21 cellular contexts compared by ENCODE assay signal in genomic region chrX:41909068-41909467, GRCh38. TPM values are rescaled to one million over a fixed set of nuclear protein-coding genes. Genes with fewer than 3 reads are reported as not detected.
DNase-seq lines count a peak whose midpoint lies in the region; ATAC-seq and TF ChIP-seq lines count a peak whose summit lies in the region.
"Had no signal": no experiment of that assay in that cellular context is flagged by ENCODE, and none has a peak within 500 bp of the region (broad histone marks: within the 10 kb centered on the region; RNA-seq: fewer than 3 reads in every experiment).

No MANE protein-coding gene starts in this region.

- no peak for DNase-seq in activated T-cell treated with anti-CD3 and anti-CD28 coated beads, Interleukin-2, amount 50 U/mL, for 72 hours
- DNase-seq in activated T-cell treated with anti-CD3 and anti-CD28 coated beads, Interleukin-2, amount 50 U/mL, for 48 hours, result no peak
- DNase-seq in Peyer's patch (peak in 2 of 3 donors; percentile 21 to 48), aorta (no peak), glomerular visceral epithelial cell (ENCODE audit: extremely low spot score) (no peak)
- DNase-seq in activated naive CD8-positive, alpha-beta T cell treated with anti-CD3 and anti-CD28 coated beads, Interleukin-2, amount 10 ng/mL, durations not matched to agents 7 days and 5 days, result no peak
- DNase-seq in stimulated activated effector memory CD8-positive, alpha-beta T cell treated with anti-CD3 and anti-CD28 coated beads, Interleukin-12 subunit alpha, Interleukin-12 subunit beta, amount 100 ng/mL, for 72 hours (ENCODE audit: low spot score in 2 of 2), result no peak
- DNase-seq: activated CD8-positive, alpha-beta memory T cell treated with anti-CD3 and anti-CD28 coated beads for 24 hours; amygdala; glutamatergic neuron; H9; NCI-H1694 treated with DMSO at 0.1 percent for 48 hours; NCI-H526; ovary; stimulated activated CD4-positive, alpha-beta T cell treated with anti-CD3 and anti-CD28 coated beads, Interleukin-4, amount 100 ng/mL, for 24 hours; trophoblast cell; WERI-Rb-1 had no signal

- H3K36me3 ChIP-seq in Peyer's patch (no peaks in the 10 kb centered on the region), aorta (ENCODE audit: control insufficient read depth in 1 of 2, insufficient read depth in 2 of 2, low read length in 1 of 2) (no peaks in the 10 kb centered on the region)
- H3K36me3 ChIP-seq: cardiac muscle cell, ovary, WERI-Rb-1 had no signal

- TF ChIP-seq CTCF in Peyer's patch (IDR thresholded peaks at IDR 0.05), result no peak

- no peaks in the 10 kb centered on the region for H3K4me1 ChIP-seq in Peyer's patch
- peaks cover 0 to 4% of the 10 kb centered on the region in 2 donors for H3K4me1 ChIP-seq in aorta (ENCODE audit: control insufficient read depth in 1 of 2, insufficient read depth in 2 of 2, low read length in 2 of 2)

- H3K36me3 Mint-ChIP-seq in activated T-cell treated with anti-CD3 and anti-CD28 coated beads, Interleukin-2, amount 50 U/mL, for 72 hours (ENCODE audit: insufficient read depth in 2 of 2), result peaks cover 0 to 2% of the 10 kb centered on the region in 2 donors
- H3K36me3 Mint-ChIP-seq in activated naive CD8-positive, alpha-beta T cell treated with anti-CD3 and anti-CD28 coated beads, Interleukin-2, amount 10 ng/mL, durations not matched to agents 7 days and 5 days, result peaks cover 29% of the 10 kb centered on the region
- H3K36me3 Mint-ChIP-seq in stimulated activated effector memory CD8-positive, alpha-beta T cell treated with anti-CD3 and anti-CD28 coated beads, Interleukin-12 subunit alpha, Interleukin-12 subunit beta, amount 100 ng/mL, for 72 hours, result no peaks in the 10 kb centered on the region

- no peaks in the 10 kb centered on the region for H3K9me3 ChIP-seq in Peyer's patch
- no peaks in the 10 kb centered on the region for H3K9me3 ChIP-seq in aorta (ENCODE audit: control insufficient read depth, low read length)
- H3K9me3 ChIP-seq: ovary had no signal

- H3K4me3 Mint-ChIP-seq in activated T-cell treated with anti-CD3 and anti-CD28 coated beads, Interleukin-2, amount 50 U/mL, for 72 hours, result peak overlapping the region in 1 of 2 donors; percentile 16
- H3K4me3 Mint-ChIP-seq in activated naive CD8-positive, alpha-beta T cell treated with anti-CD3 and anti-CD28 coated beads, Interleukin-2, amount 10 ng/mL, durations not matched to agents 7 days and 5 days, result peak overlapping the region; percentile 40
- no peak overlapping the region for H3K4me3 Mint-ChIP-seq in stimulated activated effector memory CD8-positive, alpha-beta T cell treated with anti-CD3 and anti-CD28 coated beads, Interleukin-12 subunit alpha, Interleukin-12 subunit beta, amount 100 ng/mL, for 72 hours
- H3K4me3 Mint-ChIP-seq: H9, memory B cell had no signal

- H3K27ac ChIP-seq in Peyer's patch (no peak overlapping the region), aorta (ENCODE audit: low read depth in 1 of 2, low read length in 2 of 2) (no peak overlapping the region)
- H3K27ac ChIP-seq: cardiac muscle cell, ovary, WERI-Rb-1 had no signal

- H3K4me1 Mint-ChIP-seq in activated T-cell treated with anti-CD3 and anti-CD28 coated beads, Interleukin-2, amount 50 U/mL, for 72 hours (ENCODE audit: low read depth), result peaks cover 15% of the 10 kb centered on the region
- H3K4me1 Mint-ChIP-seq in activated naive CD8-positive, alpha-beta T cell treated with anti-CD3 and anti-CD28 coated beads, Interleukin-2, amount 10 ng/mL, durations not matched to agents 7 days and 5 days, result peaks cover 19% of the 10 kb centered on the region
- H3K4me1 Mint-ChIP-seq in stimulated activated effector memory CD8-positive, alpha-beta T cell treated with anti-CD3 and anti-CD28 coated beads, Interleukin-12 subunit alpha, Interleukin-12 subunit beta, amount 100 ng/mL, for 72 hours, result peaks cover 25% of the 10 kb centered on the region

- H3K27me3 Mint-ChIP-seq in activated T-cell treated with anti-CD3 and anti-CD28 coated beads, Interleukin-2, amount 50 U/mL, for 72 hours (ENCODE audit: low read depth), result no peaks in the 10 kb centered on the region
- H3K27me3 Mint-ChIP-seq in activated naive CD8-positive, alpha-beta T cell treated with anti-CD3 and anti-CD28 coated beads, Interleukin-2, amount 10 ng/mL, durations not matched to agents 7 days and 5 days, result no peaks in the 10 kb centered on the region
- H3K27me3 Mint-ChIP-seq: memory B cell had no signal

- H3K27ac Mint-ChIP-seq in activated T-cell treated with anti-CD3 and anti-CD28 coated beads, Interleukin-2, amount 50 U/mL, for 72 hours, result peak overlapping the region; percentile 57
- H3K27ac Mint-ChIP-seq in activated naive CD8-positive, alpha-beta T cell treated with anti-CD3 and anti-CD28 coated beads, Interleukin-2, amount 10 ng/mL, durations not matched to agents 7 days and 5 days, result peak overlapping the region; percentile 81
- H3K27ac Mint-ChIP-seq in stimulated activated effector memory CD8-positive, alpha-beta T cell treated with anti-CD3 and anti-CD28 coated beads, Interleukin-12 subunit alpha, Interleukin-12 subunit beta, amount 100 ng/mL, for 72 hours, result peak overlapping the region; percentile 29
- H3K27ac Mint-ChIP-seq: H9, memory B cell had no signal

- intact Hi-C loops in aorta (cut with DNase I), result no loop called here

- POLR2A ChIA-PET in activated naive CD8-positive, alpha-beta T cell treated with anti-CD3 and anti-CD28 coated beads, Interleukin-2, amount 10 ng/mL, durations not matched to agents 7 days and 5 days (lab: Charles Lee), result interaction anchor here (0.7 to 1.6 kb wide), 4 partner anchors 10 to 234 kb away, joined by 3 to 9 read pairs (median 4); partner anchors contain the start of gene CASK

- ATAC-seq in activated T-cell treated with anti-CD3 and anti-CD28 coated beads, Interleukin-2, amount 50 U/mL, for 72 hours (replicated peaks in 1 of 2), result peak; percentile 41 to 56
- peak; percentile 83 for ATAC-seq in activated naive CD8-positive, alpha-beta T cell treated with anti-CD3 and anti-CD28 coated beads, Interleukin-2, amount 10 ng/mL, durations not matched to agents 7 days and 5 days (ENCODE audit: low read depth)
- ATAC-seq in stimulated activated effector memory CD8-positive, alpha-beta T cell treated with anti-CD3 and anti-CD28 coated beads, Interleukin-12 subunit alpha, Interleukin-12 subunit beta, amount 100 ng/mL, for 72 hours, result peak; percentile 59
- ATAC-seq in aorta (ENCODE audit: low FRiP score) (no peak), HG02763 (IDR thresholded peaks at IDR 0.05; ENCODE audit: unreplicated experiment) (no peak)
- ATAC-seq: K562 had no signal

- no peaks in the 10 kb centered on the region for H3K9me3 Mint-ChIP-seq in activated T-cell treated with anti-CD3 and anti-CD28 coated beads, Interleukin-2, amount 50 U/mL, for 72 hours
- H3K9me3 Mint-ChIP-seq in activated naive CD8-positive, alpha-beta T cell treated with anti-CD3 and anti-CD28 coated beads, Interleukin-2, amount 10 ng/mL, durations not matched to agents 7 days and 5 days, result peaks cover 2% of the 10 kb centered on the region
- no peaks in the 10 kb centered on the region for H3K9me3 Mint-ChIP-seq in stimulated activated effector memory CD8-positive, alpha-beta T cell treated with anti-CD3 and anti-CD28 coated beads, Interleukin-12 subunit alpha, Interleukin-12 subunit beta, amount 100 ng/mL, for 72 hours
- H3K9me3 Mint-ChIP-seq: memory B cell had no signal

- no peak for TF ChIP-seq POLR2A in Peyer's patch (IDR thresholded peaks at IDR 0.05)

- H3K4me3 ChIP-seq in Peyer's patch, result no peak overlapping the region
- no peak overlapping the region for H3K4me3 ChIP-seq in aorta (ENCODE audit: low read length in 2 of 2)
- H3K4me3 ChIP-seq: cardiac muscle cell, K562, ovary had no signal

- no peaks in the 10 kb centered on the region for H3K27me3 ChIP-seq in Peyer's patch
- no peaks in the 10 kb centered on the region for H3K27me3 ChIP-seq in aorta (ENCODE audit: control insufficient read depth in 1 of 2, insufficient read depth in 2 of 2, low read length in 1 of 2)
- H3K27me3 ChIP-seq: cardiac muscle cell, ovary had no signal

RNA-seq across cellular contexts. Expression of gene CASK, which starts 14.3 kb away (rescaled TPM):
- total RNA-seq in activated T-cell treated with anti-CD3 and anti-CD28 coated beads, Interleukin-2, amount 50 U/mL, for 72 hours, result 10 to 100 TPM; 24.0 to 36.3 TPM
- 100 to 1,000 TPM in 1 of 4 donors, 10 to 100 TPM in 3; 46.9 to 123 (median 78.8) TPM for total RNA-seq in Peyer's patch
- 10 to 100 TPM; 52.1 to 53.8 TPM for total RNA-seq in activated naive CD8-positive, alpha-beta T cell treated with anti-CD3 and anti-CD28 coated beads, Interleukin-2, amount 10 ng/mL, durations not matched to agents 7 days and 5 days
- 10 to 100 TPM; 41.1 to 51.1 TPM for total RNA-seq in aorta
- polyA plus RNA-seq in aorta, result 10 to 100 TPM; 10.6 to 10.9 TPM

Comparison
In these comparisons a context has a peak if more than half of its experiments do, and no peak if none do; other contexts are left out.
1. ATAC-seq: peak in activated T-cell treated with anti-CD3 and anti-CD28 coated beads, Interleukin-2, amount 50 U/mL, for 72 hours (2 of 2), activated naive CD8-positive, alpha-beta T cell treated with anti-CD3 and anti-CD28 coated beads, Interleukin-2, amount 10 ng/mL, durations not matched to agents 7 days and 5 days (single experiment) and stimulated activated effector memory CD8-positive, alpha-beta T cell treated with anti-CD3 and anti-CD28 coated beads, Interleukin-12 subunit alpha, Interleukin-12 subunit beta, amount 100 ng/mL, for 72 hours (single experiment); none in aorta (single experiment) and HG02763 (single experiment).
2. DNase-seq: peak in Peyer's patch (2 of 3); none in activated T-cell treated with anti-CD3 and anti-CD28 coated beads, Interleukin-2, amount 50 U/mL, for 72 hours (0 of 2), activated T-cell treated with anti-CD3 and anti-CD28 coated beads, Interleukin-2, amount 50 U/mL, for 48 hours (0 of 2), activated naive CD8-positive, alpha-beta T cell treated with anti-CD3 and anti-CD28 coated beads, Interleukin-2, amount 10 ng/mL, durations not matched to agents 7 days and 5 days (single experiment), stimulated activated effector memory CD8-positive, alpha-beta T cell treated with anti-CD3 and anti-CD28 coated beads, Interleukin-12 subunit alpha, Interleukin-12 subunit beta, amount 100 ng/mL, for 72 hours (0 of 2), aorta (0 of 2) and glomerular visceral epithelial cell (single experiment).
3. H3K27ac Mint-ChIP-seq: peak in every context shown above with its lines; median percentile 81 in activated naive CD8-positive, alpha-beta T cell treated with anti-CD3 and anti-CD28 coated beads, Interleukin-2, amount 10 ng/mL, durations not matched to agents 7 days and 5 days; 57 in activated T-cell treated with anti-CD3 and anti-CD28 coated beads, Interleukin-2, amount 50 U/mL, for 72 hours; 29 in stimulated activated effector memory CD8-positive, alpha-beta T cell treated with anti-CD3 and anti-CD28 coated beads, Interleukin-12 subunit alpha, Interleukin-12 subunit beta, amount 100 ng/mL, for 72 hours.